Comparison of ENCODE assay signal across 16 cellular contexts in the genomic region with DNA sequence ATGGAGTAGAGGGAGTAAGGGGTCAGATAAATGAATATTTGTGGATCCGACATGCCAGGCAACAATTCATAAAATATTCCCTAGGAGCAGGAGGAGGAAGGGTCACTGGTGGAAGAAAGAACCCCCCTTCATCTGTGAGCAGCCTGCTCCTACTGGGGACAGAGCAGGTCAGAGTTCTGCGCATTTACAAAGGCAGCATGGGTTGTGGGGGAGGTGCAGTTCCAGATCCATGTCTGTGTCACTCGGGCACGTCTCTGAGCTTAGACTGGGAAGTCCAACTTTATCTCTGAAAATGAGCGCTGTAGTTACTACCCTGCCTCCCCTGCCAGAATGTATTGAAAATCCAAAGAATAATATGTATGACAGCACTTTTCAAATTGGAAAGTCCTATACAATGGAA.
DNase-seq lines count a peak whose midpoint lies in the region; ATAC-seq and TF ChIP-seq lines count a peak whose summit lies in the region.
"Had no signal": no experiment of that assay in that cellular context is flagged by ENCODE, and none has a peak within 500 bp of the region (broad histone marks: within the 10 kb centered on the region; RNA-seq: fewer than 3 reads in every experiment).

No MANE protein-coding gene starts in this region.

- H3K36me3 ChIP-seq in BE2C (no peaks in the 10 kb centered on the region), NT2/D1 (ENCODE audit: insufficient read depth, insufficient read length, low read length) (no peaks in the 10 kb centered on the region)
- H3K36me3 ChIP-seq: Peyer's patch had no signal

- ATAC-seq in HG02973 (IDR thresholded peaks at IDR 0.05; ENCODE audit: unreplicated experiment) (no peak), HG03135 (IDR thresholded peaks at IDR 0.05; ENCODE audit: unreplicated experiment) (no peak), HG03469 (IDR thresholded peaks at IDR 0.05; ENCODE audit: unreplicated experiment) (no peak)

- H3K4me3 Mint-ChIP-seq in neural crest cell = peak overlapping the region; percentile 48
- H3K4me3 Mint-ChIP-seq: CD14-positive monocyte had no signal

- no peak overlapping the region for H3K9ac ChIP-seq in NT2/D1 (ENCODE audit: insufficient read length, low read depth)

- TF ChIP-seq CTCF in BE2C (IDR thresholded peaks at IDR 0.05; ENCODE audit: low read depth, low read length) (no peak), neural crest cell (conservative IDR thresholded peaks at IDR 0.05) (no peak)

- no peaks in the 10 kb centered on the region for H3K27me3 Mint-ChIP-seq in neural crest cell (ENCODE audit: low read depth)

- H3K27ac Mint-ChIP-seq in neural crest cell (ENCODE audit: unreplicated experiment) = peak overlapping the region; percentile 39
- H3K27ac Mint-ChIP-seq: CD14-positive monocyte had no signal

- H3K36me3 Mint-ChIP-seq in neural crest cell (ENCODE audit: low read depth) = no peaks in the 10 kb centered on the region
- H3K36me3 Mint-ChIP-seq: CD14-positive monocyte had no signal

- DNase-seq in BE2C = peak; percentile 70
- peak; percentile 23 for DNase-seq in NT2/D1 (ENCODE audit: low read depth, low spot score)
- peak; percentile 34 for DNase-seq in iPS-NIHi11 (ENCODE audit: low spot score)
- DNase-seq in neural crest cell (ENCODE audit: low read depth, low spot score) = peak; percentile 25
- DNase-seq in GOT3 (lab: John Stamatoyannopoulos, UW) = no peak
- DNase-seq: DMS79 treated with DMSO at 0.1 percent for 48 hours, GDM1, KG1, NCI-H1105, NCI-H1694 treated with DMSO at 0.1 percent for 48 hours, Peyer's patch, SHP77 treated with DMSO at 0.1 percent for 48 hours had no signal

- H3K9me3 Mint-ChIP-seq in neural crest cell = peaks cover 4% of the 10 kb centered on the region

- no peak overlapping the region for H3K4me3 ChIP-seq in BE2C (ENCODE audit: low read depth, low read length)
- no peak overlapping the region for H3K4me3 ChIP-seq in NT2/D1 (ENCODE audit: insufficient read length, low read depth)
- H3K4me3 ChIP-seq: Peyer's patch had no signal

- peaks cover 15% of the 10 kb centered on the region for H3K4me1 Mint-ChIP-seq in neural crest cell
- H3K4me1 Mint-ChIP-seq: CD14-positive monocyte had no signal

- H3K27me3 ChIP-seq in BE2C (no peaks in the 10 kb centered on the region), NT2/D1 (ENCODE audit: insufficient read depth, insufficient read length) (no peaks in the 10 kb centered on the region)
- H3K27me3 ChIP-seq: Peyer's patch had no signal

- H3K4me1 ChIP-seq in BE2C (peaks cover 14% of the 10 kb centered on the region), NT2/D1 (ENCODE audit: insufficient read depth, insufficient read length) (peaks cover 5% of the 10 kb centered on the region)
- H3K4me1 ChIP-seq: Peyer's patch had no signal

- no peaks in the 10 kb centered on the region for H3K9me3 ChIP-seq in BE2C
- peaks cover 7% of the 10 kb centered on the region; the same call in 1 of the 2 replicates for H3K9me3 ChIP-seq in NT2/D1 (ENCODE audit: insufficient read depth, low read length)
